In genomic region chr2:45883601-45884000, GRCh38 we compare ENCODE assay signal across 15 cellular contexts.
DNase-seq lines count a peak whose midpoint lies in the region; ATAC-seq and TF ChIP-seq lines count a peak whose summit lies in the region.
"Had no signal": no experiment of that assay in that cellular context is flagged by ENCODE, and none has a peak within 500 bp of the region (broad histone marks: within the 10 kb centered on the region; RNA-seq: fewer than 3 reads in every experiment).

No MANE protein-coding gene starts in this region.

- H3K9me3 ChIP-seq in left ventricle myocardium inferior (replicated peaks) (peaks cover 6% of the 10 kb centered on the region), right atrium auricular region (no peaks in the 10 kb centered on the region), esophagus muscularis mucosa (no peaks in the 10 kb centered on the region), stomach smooth muscle (ENCODE audit: control insufficient read depth in 2 of 2, low read length in 2 of 2) (no peaks in the 10 kb centered on the region), tibial artery (no peaks in the 10 kb centered on the region)

- H3K4me3 ChIP-seq in left ventricle myocardium inferior (no peak overlapping the region), right atrium auricular region (no peak overlapping the region), esophagus muscularis mucosa (no peak overlapping the region), stomach smooth muscle (ENCODE audit: low read length in 2 of 2) (peak overlapping the region in 1 of 2 donors; percentile 22), tibial artery (no peak overlapping the region)

- TF ChIP-seq POLR2A in esophagus muscularis mucosa (IDR thresholded peaks at IDR 0.05; ENCODE audit: low read depth) = no peak

- no peaks in the 10 kb centered on the region for H3K9me3 Mint-ChIP-seq in stimulated activated naive B cell treated with anti-CD40 and anti-IgM and Interleukin-4, amounts not matched to agents 10 μg/mL and 1 μg/mL and 100 μg/mL, for 72 hours

- intact Hi-C loops in left ventricle myocardium inferior (cut with micrococcal nuclease) = no loop called here
- intact Hi-C loops in esophagus muscularis mucosa (cut with DNase I) = no loop called here
- intact Hi-C loops in tibial artery (cut with DNase I; ENCODE audit: low total_unique reads) = no loop called here

- peaks cover 3 to 11% of the 10 kb centered on the region in 2 donors for H3K36me3 Mint-ChIP-seq in stimulated activated naive B cell treated with anti-CD40 and anti-IgM and Interleukin-4, amounts not matched to agents 10 μg/mL and 1 μg/mL and 100 μg/mL, for 72 hours

- no peak overlapping the region for H3K27ac Mint-ChIP-seq in stimulated activated naive B cell treated with anti-CD40 and anti-IgM and Interleukin-4, amounts not matched to agents 10 μg/mL and 1 μg/mL and 100 μg/mL, for 72 hours
- H3K27ac Mint-ChIP-seq: B cell; CD4-positive, alpha-beta memory T cell had no signal

- H3K4me1 ChIP-seq in left ventricle myocardium inferior (peaks cover 80% of the 10 kb centered on the region), right atrium auricular region (peaks cover 0 to 68% of the 10 kb centered on the region in 2 donors), esophagus muscularis mucosa (peaks cover 58 to 76% (median 72%) of the 10 kb centered on the region in 4 donors), stomach smooth muscle (ENCODE audit: control insufficient read depth, insufficient read depth, low read length) (peaks cover 57% of the 10 kb centered on the region), tibial artery (peaks cover 0 to 55% (median 39%) of the 10 kb centered on the region in 4 donors)

- H3K27me3 ChIP-seq in left ventricle myocardium inferior (ENCODE audit: low read depth) (no peaks in the 10 kb centered on the region), right atrium auricular region (no peaks in the 10 kb centered on the region), esophagus muscularis mucosa (no peaks in the 10 kb centered on the region), stomach smooth muscle (ENCODE audit: control insufficient read depth in 1 of 2, insufficient read depth in 2 of 2, low read length in 2 of 2) (no peaks in the 10 kb centered on the region), tibial artery (no peaks in the 10 kb centered on the region)

- TF ChIP-seq EP300 in esophagus muscularis mucosa (IDR thresholded peaks at IDR 0.05) = no peak

- ATAC-seq in stimulated activated naive B cell treated with anti-CD40 and anti-IgM and Interleukin-4, amounts not matched to agents 10 μg/mL and 1 μg/mL and 100 μg/mL, for 72 hours (replicated peaks) = no peak
- ATAC-seq in GM21576 (IDR thresholded peaks at IDR 0.05; ENCODE audit: unreplicated experiment) = no peak
- ATAC-seq: HCT116, Right ventricle myocardium inferior had no signal

- peaks cover 37 to 65% of the 10 kb centered on the region in 2 donors for H3K4me1 Mint-ChIP-seq in stimulated activated naive B cell treated with anti-CD40 and anti-IgM and Interleukin-4, amounts not matched to agents 10 μg/mL and 1 μg/mL and 100 μg/mL, for 72 hours

- no peak overlapping the region for H3K9ac ChIP-seq in stomach smooth muscle (ENCODE audit: low read length in 2 of 2)

- TF ChIP-seq CTCF in left ventricle myocardium inferior (IDR thresholded peaks at IDR 0.05; ENCODE audit: borderline replicate concordance) = no peak
- no peak for TF ChIP-seq CTCF in right atrium auricular region (IDR thresholded peaks at IDR 0.05)
- no peak for TF ChIP-seq CTCF in esophagus muscularis mucosa (IDR thresholded peaks at IDR 0.05)
- TF ChIP-seq CTCF in tibial artery (IDR thresholded peaks at IDR 0.05) = no peak

- 84% methylated on average over 2 of the region's 3 CpGs for WGBS in esophagus muscularis mucosa

- H3K27me3 Mint-ChIP-seq in stimulated activated naive B cell treated with anti-CD40 and anti-IgM and Interleukin-4, amounts not matched to agents 10 μg/mL and 1 μg/mL and 100 μg/mL, for 72 hours = no peaks in the 10 kb centered on the region
- H3K27me3 Mint-ChIP-seq: B cell; CD4-positive, alpha-beta memory T cell had no signal

- no peak overlapping the region for H3K4me3 Mint-ChIP-seq in stimulated activated naive B cell treated with anti-CD40 and anti-IgM and Interleukin-4, amounts not matched to agents 10 μg/mL and 1 μg/mL and 100 μg/mL, for 72 hours
- H3K4me3 Mint-ChIP-seq: B cell; CD4-positive, alpha-beta memory T cell had no signal

- no peaks in the 10 kb centered on the region for H3K36me3 ChIP-seq in left ventricle myocardium inferior
- no peaks in the 10 kb centered on the region for H3K36me3 ChIP-seq in right atrium auricular region
- H3K36me3 ChIP-seq in esophagus muscularis mucosa = no peaks in the 10 kb centered on the region
- H3K36me3 ChIP-seq in stomach smooth muscle (ENCODE audit: control insufficient read depth in 2 of 2, insufficient read depth in 2 of 2, low read length in 2 of 2) = no peaks in the 10 kb centered on the region
- no peaks in the 10 kb centered on the region for H3K36me3 ChIP-seq in tibial artery

- DNase-seq in left ventricle myocardium inferior (no peak), right atrium auricular region (ENCODE audit: low spot score) (no peak), esophagus muscularis mucosa (ENCODE audit: extremely low spot score) (no peak), tibial artery (no peak)
- no peak for DNase-seq in stimulated activated naive B cell treated with anti-CD40 and anti-IgM and Interleukin-4, amounts not matched to agents 10 μg/mL and 1 μg/mL and 100 μg/mL, for 72 hours
- DNase-seq: CD4-positive, alpha-beta memory T cell; GOT3; NCI-H1105; NCI-H2081 treated with DMSO at 0.1 percent for 48 hours; NK-92 treated with Interleukin-12 subunit alpha and Interleukin-12 subunit beta, amount 100 ng/mL, for 24 hours had no signal

- H3K27ac ChIP-seq in left ventricle myocardium inferior (replicated peaks) = peak overlapping the region; percentile 81
- peak overlapping the region in 1 of 2 donors; percentile 29 for H3K27ac ChIP-seq in right atrium auricular region
- peak overlapping the region; percentile 68 to 79 (median 69) for H3K27ac ChIP-seq in esophagus muscularis mucosa (replicated peaks in 1 of 4)
- H3K27ac ChIP-seq in stomach smooth muscle (ENCODE audit: low read length) = peak overlapping the region; percentile 56
- H3K27ac ChIP-seq in tibial artery = no peak overlapping the region

Comparison
In these comparisons a context has a peak if more than half of its experiments do, and no peak if none do; other contexts are left out.
1. H3K27ac ChIP-seq: peak in left ventricle myocardium inferior (single experiment), esophagus muscularis mucosa (4 of 4) and stomach smooth muscle (single experiment); none in tibial artery (0 of 2).